Comparison of ENCODE assay signal across 18 cellular contexts in genomic region chr4:707929-708630, GRCh38. TPM values are rescaled to one million over a fixed set of nuclear protein-coding genes. Genes with fewer than 3 reads are reported as not detected.
DNase-seq lines count a peak whose midpoint lies in the region; ATAC-seq, FAIRE-seq and TF ChIP-seq lines count a peak whose summit lies in the region.
"Had no signal": no experiment of that assay in that cellular context is flagged by ENCODE, and none has a peak within 500 bp of the region (broad histone marks: within the 10 kb centered on the region; RNA-seq: fewer than 3 reads in every experiment).

No MANE protein-coding gene starts in this region.

- no peak overlapping the region for H3K27ac ChIP-seq in breast epithelium
- H3K27ac ChIP-seq: transverse colon had no signal

- no peak for ATAC-seq in stimulated activated effector memory CD8-positive, alpha-beta T cell treated with anti-CD3 and anti-CD28 coated beads, Interleukin-12 subunit alpha, Interleukin-12 subunit beta, amount 100 ng/mL, for 72 hours
- ATAC-seq: left colon had no signal

- POLR2A ChIA-PET in MCF 10A (lab: Yijun Ruan, JAX), result no interaction called here

- H3K27ac Mint-ChIP-seq in MCF 10A (ENCODE audit: low read depth, unreplicated experiment) (no peak overlapping the region), brain (peak overlapping the region in 2 of 5 experiments; percentile 38 to 68), mesothelial cell of epicardium (no peak overlapping the region)
- no peak overlapping the region for H3K27ac Mint-ChIP-seq in stimulated activated effector memory CD8-positive, alpha-beta T cell treated with anti-CD3 and anti-CD28 coated beads, Interleukin-12 subunit alpha, Interleukin-12 subunit beta, amount 100 ng/mL, for 72 hours

- no peaks in the 10 kb centered on the region for H3K27me3 ChIP-seq in breast epithelium
- H3K27me3 ChIP-seq: transverse colon had no signal

- no peaks in the 10 kb centered on the region for H3K36me3 ChIP-seq in breast epithelium
- H3K36me3 ChIP-seq: transverse colon had no signal

- intact Hi-C loops in breast epithelium (cut with DNase I; ENCODE audit: low total_unique reads), result no loop called here
- intact Hi-C loops in MCF 10A (cut with micrococcal nuclease), result no loop called here

- H3K4me1 ChIP-seq in breast epithelium, result peaks cover 0 to 7% of the 10 kb centered on the region in 2 donors

- no peaks in the 10 kb centered on the region for H3K27me3 Mint-ChIP-seq in MCF 10A (ENCODE audit: insufficient read depth, unreplicated experiment)
- no peaks in the 10 kb centered on the region for H3K27me3 Mint-ChIP-seq in brain
- no peaks in the 10 kb centered on the region for H3K27me3 Mint-ChIP-seq in mesothelial cell of epicardium (ENCODE audit: low read depth)

- H3K4me3 ChIP-seq in breast epithelium, result peak overlapping the region in 2 of 3 donors; percentile 18 to 39

- no peak for TF ChIP-seq CTCF in breast epithelium (IDR thresholded peaks at IDR 0.05)
- TF ChIP-seq CTCF in MCF 10A (IDR thresholded peaks at IDR 0.05; ENCODE audit: unreplicated experiment), result no peak
- no peak for TF ChIP-seq CTCF in brain (conservative IDR thresholded peaks at IDR 0.05)
- no peak for TF ChIP-seq CTCF in mesothelial cell of epicardium (IDR thresholded peaks at IDR 0.05; ENCODE audit: unreplicated experiment)

- no peak for TF ChIP-seq POLR2A in breast epithelium (IDR thresholded peaks at IDR 0.05)

- CTCF ChIA-PET in MCF 10A (lab: Yijun Ruan, JAX), result interaction anchor here (0.6 to 1.0 kb wide), 4 partner anchors 35 to 1024 kb away, joined by 3 to 4 read pairs (median 3); no protein-coding TSS in a partner anchor

- H3K9me3 Mint-ChIP-seq in MCF 10A (ENCODE audit: unreplicated experiment) (no peaks in the 10 kb centered on the region), brain (peaks cover 0 to 21% (median 5%) of the 10 kb centered on the region in 5 experiments), mesothelial cell of epicardium (no peaks in the 10 kb centered on the region)
- H3K9me3 Mint-ChIP-seq in stimulated activated effector memory CD8-positive, alpha-beta T cell treated with anti-CD3 and anti-CD28 coated beads, Interleukin-12 subunit alpha, Interleukin-12 subunit beta, amount 100 ng/mL, for 72 hours, result no peaks in the 10 kb centered on the region

- no peak for DNase-seq in breast epithelium (ENCODE audit: low spot score in 2 of 2)
- no peak for DNase-seq in MCF 10A (ENCODE audit: unreplicated experiment)
- no peak for DNase-seq in mesothelial cell of epicardium (ENCODE audit: low spot score in 2 of 2, unreplicated experiment in 2 of 2)
- no peak for DNase-seq in stimulated activated effector memory CD8-positive, alpha-beta T cell treated with anti-CD3 and anti-CD28 coated beads, Interleukin-12 subunit alpha, Interleukin-12 subunit beta, amount 100 ng/mL, for 72 hours (ENCODE audit: low spot score in 2 of 2)
- DNase-seq in hippocampal formation (lab: John Stamatoyannopoulos, UW), result no peak
- DNase-seq in DMS53 (lab: John Stamatoyannopoulos, UW), result no peak
- no peak for DNase-seq in frontal cortex (ENCODE audit: low spot score in 2 of 2)
- DNase-seq: activated CD4-positive, alpha-beta T cell treated with anti-CD3 and anti-CD28 coated beads for 48 hours; activated T-cell treated with anti-CD3 and anti-CD28 coated beads, Interleukin-2, amount 50 U/mL, for 48 hours; anterior cingulate cortex; DMS79; left colon; MM.1S; nucleus accumbens; stimulated activated CD4-positive, alpha-beta T cell treated with anti-CD3 and anti-CD28 coated beads, Interleukin-15, amount 100 ng/mL, for 24 hours; SW 1271; transverse colon had no signal

- H3K4me3 Mint-ChIP-seq in MCF 10A (ENCODE audit: unreplicated experiment) (no peak overlapping the region), brain (peak overlapping the region; percentile 61 to 81 (median 74)), mesothelial cell of epicardium (peak overlapping the region; percentile 54)
- H3K4me3 Mint-ChIP-seq in stimulated activated effector memory CD8-positive, alpha-beta T cell treated with anti-CD3 and anti-CD28 coated beads, Interleukin-12 subunit alpha, Interleukin-12 subunit beta, amount 100 ng/mL, for 72 hours, result peak overlapping the region; percentile 15

- H3K9me3 ChIP-seq in breast epithelium, result no peaks in the 10 kb centered on the region
- H3K9me3 ChIP-seq: transverse colon had no signal

- H3K36me3 Mint-ChIP-seq in MCF 10A (ENCODE audit: insufficient read depth, unreplicated experiment) (peaks cover 7% of the 10 kb centered on the region), brain (peaks cover 33% of the 10 kb centered on the region), mesothelial cell of epicardium (peaks cover 24% of the 10 kb centered on the region)
- H3K36me3 Mint-ChIP-seq in stimulated activated effector memory CD8-positive, alpha-beta T cell treated with anti-CD3 and anti-CD28 coated beads, Interleukin-12 subunit alpha, Interleukin-12 subunit beta, amount 100 ng/mL, for 72 hours, result peaks cover 7% of the 10 kb centered on the region

- peaks cover 19% of the 10 kb centered on the region for H3K4me1 Mint-ChIP-seq in MCF 10A (ENCODE audit: insufficient read depth, unreplicated experiment)
- peaks cover 38% of the 10 kb centered on the region for H3K4me1 Mint-ChIP-seq in brain
- peaks cover 23% of the 10 kb centered on the region for H3K4me1 Mint-ChIP-seq in mesothelial cell of epicardium
- H3K4me1 Mint-ChIP-seq in stimulated activated effector memory CD8-positive, alpha-beta T cell treated with anti-CD3 and anti-CD28 coated beads, Interleukin-12 subunit alpha, Interleukin-12 subunit beta, amount 100 ng/mL, for 72 hours, result peaks cover 30% of the 10 kb centered on the region

- no TSS peak for BruUV-seq in MCF 10A (replicated peaks; lab: Mats Ljungman, UMichigan)

- FAIRE-seq in frontal cortex (lab: Jason Lieb, UNC), result no peak

RNA-seq across cellular contexts. Expression of gene PCGF3, which starts 2.4 kb away (rescaled TPM):
- 10 to 100 TPM; 60.6 to 71.7 (median 69.4) TPM for total RNA-seq in breast epithelium
- 26.5 and 33.5 TPM in 2 replicates for total RNA-seq in MCF 10A (2022)
- polyA plus RNA-seq in brain (ENCODE audit: insufficient read depth, low read depth, low replicate concordance), result 27.6 TPM
- total RNA-seq in mesothelial cell of epicardium, result 88.1 to 93.4 TPM (median 90.9 TPM) in 3 replicates
- 62.8 TPM for total RNA-seq in frontal cortex

RNA-seq across cellular contexts. Expression of gene SLC49A3, which starts 19.1 kb away (rescaled TPM):
- total RNA-seq in breast epithelium, result 10 to 100 TPM; 14.4 to 22.3 (median 18.3) TPM
- total RNA-seq in MCF 10A (2022), result not detected in 2 replicates
- polyA plus RNA-seq in brain (ENCODE audit: insufficient read depth, low read depth, low replicate concordance), result 1.0 TPM
- total RNA-seq in mesothelial cell of epicardium, result 10.5 to 13.4 TPM (median 11.6 TPM) in 3 replicates
- 0.82 TPM for total RNA-seq in frontal cortex

RNA-seq across cellular contexts. Expression of gene MYL5, which starts 33.7 kb away (rescaled TPM):
- total RNA-seq in breast epithelium, result 10 to 100 TPM in 2 of 3 donors, 1 to 10 TPM in 1; 7.9 to 14.9 (median 12.1) TPM
- total RNA-seq in MCF 10A (2022), result 30.6 and 32.9 TPM in 2 replicates
- 11.6 TPM for polyA plus RNA-seq in brain (ENCODE audit: insufficient read depth, low read depth, low replicate concordance)
- 25.0 to 32.1 TPM (median 32.0 TPM) in 3 replicates for total RNA-seq in mesothelial cell of epicardium
- total RNA-seq in frontal cortex, result 3.7 TPM

RNA-seq across cellular contexts. Expression of gene ATP5ME, which starts 34.0 kb away (rescaled TPM):
- total RNA-seq in breast epithelium, result 100 to 1,000 TPM; 108 to 179 (median 128) TPM
- total RNA-seq in MCF 10A (2022), result 355 and 389 TPM in 2 replicates
- polyA plus RNA-seq in brain (ENCODE audit: insufficient read depth, low read depth, low replicate concordance), result 717 TPM
- total RNA-seq in mesothelial cell of epicardium, result 194 to 212 TPM (median 197 TPM) in 3 replicates
- 70.9 TPM for total RNA-seq in frontal cortex
